ENCODE assay signal across 8 cellular contexts in the genomic region with DNA sequence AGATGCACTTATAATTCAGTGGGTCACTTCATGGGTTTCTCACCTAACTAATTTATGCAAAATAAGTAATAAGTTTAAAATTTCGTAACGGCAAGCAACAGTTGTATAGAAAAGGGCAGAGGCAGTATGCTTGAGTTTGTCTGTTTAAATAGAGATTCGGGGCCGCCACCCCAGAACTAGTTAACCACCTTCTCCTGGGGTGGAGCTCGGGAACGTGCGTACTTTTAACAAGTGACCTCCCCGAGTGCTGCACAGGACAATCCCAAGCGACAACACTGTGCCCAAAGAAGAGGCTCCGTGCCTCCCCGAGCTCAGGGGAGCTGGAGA. TPM values are rescaled to one million over a fixed set of nuclear protein-coding genes. Genes with fewer than 3 reads are reported as not detected.
DNase-seq lines count a peak whose midpoint lies in the region; ATAC-seq and TF ChIP-seq lines count a peak whose summit lies in the region.

No MANE protein-coding gene starts in this region.

- peaks cover 50% of the 10 kb centered on the region for H3K36me3 Mint-ChIP-seq in activated CD4-positive, alpha-beta memory T cell treated with anti-CD3 and anti-CD28 coated beads, Interleukin-2, amount 10 ng/mL, durations not matched to agents 7 days and 5 days (ENCODE audit: low read depth)

- WGBS in stomach, 5 donors = 0% methylated on average over 9 to 11 of the region's 11 CpGs

- H3K27ac ChIP-seq in iPS-18a (ENCODE audit: low read length) (peak overlapping the region; percentile 92), stomach (peak overlapping the region; percentile 87 to 96 (median 92))

- peaks cover 52% of the 10 kb centered on the region for H3K4me1 Mint-ChIP-seq in activated CD4-positive, alpha-beta memory T cell treated with anti-CD3 and anti-CD28 coated beads, Interleukin-2, amount 10 ng/mL, durations not matched to agents 7 days and 5 days

- peak; percentile 77 for DNase-seq in NCI-H146 treated with DMSO at 0.1 percent for 48 hours (lab: John Stamatoyannopoulos, UW; ENCODE audit: unreplicated experiment)
- DNase-seq in NCI-H146 (lab: John Stamatoyannopoulos, UW) = no peak
- DNase-seq in activated CD4-positive, alpha-beta memory T cell treated with anti-CD3 and anti-CD28 coated beads, Interleukin-2, amount 10 ng/mL, durations not matched to agents 7 days and 5 days = no peak
- DNase-seq in stomach = peak; percentile 31
- no peak for DNase-seq in DMS53 (lab: John Stamatoyannopoulos, UW)
- no peak for DNase-seq in activated effector memory CD4-positive, alpha-beta T cell treated with Interleukin-2 at 50 U/mL for 16 hours

- H3K27me3 ChIP-seq in iPS-18a (ENCODE audit: control insufficient read depth, insufficient read depth, low read length) (no peaks in the 10 kb centered on the region), stomach (no peaks in the 10 kb centered on the region)

- H3K9me3 ChIP-seq in iPS-18a (ENCODE audit: control insufficient read depth, low read depth, low read length) = no peaks in the 10 kb centered on the region
- no peaks in the 10 kb centered on the region for H3K9me3 ChIP-seq in stomach

- H3K9ac ChIP-seq in iPS-18a (ENCODE audit: low read length) = peak overlapping the region; percentile 96

- H3K4me3 ChIP-seq in iPS-18a (ENCODE audit: low read length) = peak overlapping the region; percentile 97
- peak overlapping the region; percentile 78 to 88 (median 86) for H3K4me3 ChIP-seq in stomach

- H3K4me3 Mint-ChIP-seq in activated CD4-positive, alpha-beta memory T cell treated with anti-CD3 and anti-CD28 coated beads, Interleukin-2, amount 10 ng/mL, durations not matched to agents 7 days and 5 days = peak overlapping the region; percentile 96

- POLR2A ChIA-PET in activated CD4-positive, alpha-beta memory T cell treated with anti-CD3 and anti-CD28 coated beads, Interleukin-2, amount 10 ng/mL, durations not matched to agents 7 days and 5 days (lab: Charles Lee) = interaction anchor here (0.7 to 3.6 kb wide), 39 partner anchors 9 to 621 kb away, joined by 3 to 128 read pairs (median 6); partner anchors contain the start of genes CCNL1 and TIPARP

- CTCF ChIA-PET in activated CD4-positive, alpha-beta memory T cell treated with anti-CD3 and anti-CD28 coated beads, Interleukin-2, amount 10 ng/mL, durations not matched to agents 7 days and 5 days (lab: Charles Lee) = interaction anchor here (0.7 to 2.9 kb wide), 28 partner anchors 10 to 621 kb away, joined by 3 to 39 read pairs (median 4); partner anchors contain the start of gene TIPARP

- intact Hi-C loops in stomach (cut with DNase I; ENCODE audit: low total_unique reads) = no loop called here

- peak overlapping the region; percentile 84 for H3K27ac Mint-ChIP-seq in activated CD4-positive, alpha-beta memory T cell treated with anti-CD3 and anti-CD28 coated beads, Interleukin-2, amount 10 ng/mL, durations not matched to agents 7 days and 5 days

- TF ChIP-seq CTCF in stomach (IDR thresholded peaks at IDR 0.05) = no peak

- no peak for TF ChIP-seq POLR2A in stomach (IDR thresholded peaks at IDR 0.05)

- ATAC-seq in HG03571 (IDR thresholded peaks at IDR 0.05; ENCODE audit: unreplicated experiment) = no peak

- peaks cover 30% of the 10 kb centered on the region for H3K36me3 ChIP-seq in iPS-18a (ENCODE audit: control insufficient read depth, low read depth, low read length)
- peaks cover 0 to 35% (median 24%) of the 10 kb centered on the region in 4 donors for H3K36me3 ChIP-seq in stomach

- no peaks in the 10 kb centered on the region for H3K9me3 Mint-ChIP-seq in activated CD4-positive, alpha-beta memory T cell treated with anti-CD3 and anti-CD28 coated beads, Interleukin-2, amount 10 ng/mL, durations not matched to agents 7 days and 5 days

- H3K4me1 ChIP-seq in iPS-18a (ENCODE audit: control insufficient read depth, low read depth, low read length) (no peaks in the 10 kb centered on the region), stomach (peaks cover 13 to 46% (median 36%) of the 10 kb centered on the region in 4 donors)

- no peaks in the 10 kb centered on the region for H3K27me3 Mint-ChIP-seq in activated CD4-positive, alpha-beta memory T cell treated with anti-CD3 and anti-CD28 coated beads, Interleukin-2, amount 10 ng/mL, durations not matched to agents 7 days and 5 days

- TF ChIP-seq EP300 in stomach (IDR thresholded peaks at IDR 0.05) = no peak

RNA-seq across cellular contexts. Expression of gene SSR3, which starts 0.4 kb away (rescaled TPM):
- total RNA-seq in activated CD4-positive, alpha-beta memory T cell treated with anti-CD3 and anti-CD28 coated beads, Interleukin-2, amount 10 ng/mL, durations not matched to agents 7 days and 5 days = 100 to 1,000 TPM; 167 to 174 TPM
- 100 to 1,000 TPM in 1 of 5 donors, 10 to 100 TPM in 4; 30.4 to 190 (median 77.1) TPM for total RNA-seq in stomach
- 10 to 100 TPM; 70.1 to 82.5 (median 76.6) TPM for polyA plus RNA-seq in stomach

Comparison
In these comparisons a context has a peak if more than half of its experiments do, and no peak if none do; other contexts are left out.
1. DNase-seq: peak in NCI-H146 treated with DMSO at 0.1 percent for 48 hours (single experiment) and stomach (single experiment); none in NCI-H146 (single experiment), activated CD4-positive, alpha-beta memory T cell treated with anti-CD3 and anti-CD28 coated beads, Interleukin-2, amount 10 ng/mL, durations not matched to agents 7 days and 5 days (single experiment), DMS53 (single experiment) and activated effector memory CD4-positive, alpha-beta T cell treated with Interleukin-2 at 50 U/mL for 16 hours (single experiment).